13 cellular contexts compared by ENCODE assay signal in the genomic region with DNA sequence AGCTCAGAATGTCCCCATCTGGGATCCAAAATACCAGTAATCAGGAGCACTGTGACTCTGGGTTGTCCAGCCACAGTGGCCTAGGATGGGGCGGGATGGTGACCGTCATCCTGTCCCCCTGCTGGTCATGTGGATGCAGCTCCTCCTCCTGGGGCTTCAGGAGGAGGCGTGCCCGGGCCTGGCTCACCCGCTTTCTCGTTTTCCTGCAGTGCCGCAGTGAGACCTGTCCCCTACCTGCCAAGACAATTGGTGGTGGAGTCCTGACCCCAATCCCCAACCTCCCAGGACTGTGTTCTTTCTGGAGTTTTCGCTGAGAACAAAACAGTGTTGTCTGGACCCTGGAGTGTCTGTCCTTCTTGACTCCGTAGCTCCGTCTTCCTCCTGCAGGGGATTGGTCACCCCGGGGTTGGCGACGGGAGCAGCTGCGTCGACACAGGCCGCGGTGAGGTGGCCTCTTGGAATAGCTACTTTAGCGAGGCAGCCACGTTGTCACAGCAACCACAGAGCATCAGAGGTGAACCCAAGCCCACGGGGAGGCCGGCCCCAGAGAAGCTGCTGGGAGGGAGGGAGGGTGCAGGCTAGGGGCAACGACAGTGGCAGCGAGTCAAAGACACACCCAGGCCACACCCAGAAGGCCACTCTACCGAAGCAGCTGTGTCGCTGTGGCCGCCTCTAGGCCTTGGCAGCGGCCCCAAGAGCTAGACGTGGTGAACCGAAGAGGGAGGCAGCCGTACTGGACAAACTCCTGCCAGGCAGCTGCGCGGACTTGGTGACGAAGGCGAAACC. TPM values are rescaled to one million over a fixed set of nuclear protein-coding genes. Genes with fewer than 3 reads are reported as not detected.
A peak's percentile ranks its signal among the peaks of the same experiment; 100 is the strongest.
DNase-seq lines count a peak whose midpoint lies in the region; ATAC-seq, FAIRE-seq and TF ChIP-seq lines count a peak whose summit lies in the region.
"Had no signal": no experiment of that assay in that cellular context is flagged by ENCODE, and none has a peak within 500 bp of the region (broad histone marks: within the 10 kb centered on the region; RNA-seq: fewer than 3 reads in every experiment).

No MANE protein-coding gene starts in this region.

- TF ChIP-seq CTCF in A549 (IDR thresholded peaks at IDR 0.05) (no peak), H9 (conservative IDR thresholded peaks at IDR 0.05) (peak; percentile 74), SK-N-SH (IDR thresholded peaks at IDR 0.05) (no peak; the same call in 1 of the 2 replicates)

- no peak overlapping the region for H4K5ac ChIP-seq in H9 (ENCODE audit: insufficient read length, low read depth, low read length)

- H3K4ac ChIP-seq in H9 (ENCODE audit: low read depth, low read length): no peak overlapping the region

- no peaks in the 10 kb centered on the region; a peak in 1 of 7 replicates for H3K36me3 Mint-ChIP-seq in H9 (ENCODE audit: insufficient read depth in 1 of 3, low read depth in 3 of 3)
- H3K36me3 Mint-ChIP-seq in activated CD8-positive, alpha-beta T cell treated with anti-CD3 and anti-CD28 coated beads, Interleukin-2, amount 10 ng/mL, durations not matched to agents 7 days and 5 days (ENCODE audit: low read depth): no peaks in the 10 kb centered on the region
- H3K36me3 Mint-ChIP-seq: CD4-positive, CD25-positive, alpha-beta regulatory T cell; natural killer cell had no signal

- H3K27me3 ChIP-seq in H9 (ENCODE audit: insufficient read depth, low read length) (no peaks in the 10 kb centered on the region), SK-N-SH (ENCODE audit: insufficient read depth) (no peaks in the 10 kb centered on the region)

- H3K27me3 Mint-ChIP-seq in H9 (ENCODE audit: low read depth): peaks cover 9% of the 10 kb centered on the region
- H3K27me3 Mint-ChIP-seq in activated CD8-positive, alpha-beta T cell treated with anti-CD3 and anti-CD28 coated beads, Interleukin-2, amount 10 ng/mL, durations not matched to agents 7 days and 5 days (ENCODE audit: low read depth): no peaks in the 10 kb centered on the region
- H3K27me3 Mint-ChIP-seq: CD4-positive, CD25-positive, alpha-beta regulatory T cell had no signal

- no peak overlapping the region for H4K91ac ChIP-seq in H9 (ENCODE audit: insufficient read length, low read depth, low read length)

- H2BK20ac ChIP-seq in H9 (ENCODE audit: low read depth, low read length, poor library complexity, severe bottlenecking): no peak overlapping the region

- no peaks in the 10 kb centered on the region for H3K4me1 ChIP-seq in A549
- no peaks in the 10 kb centered on the region for H3K4me1 ChIP-seq in H9 (ENCODE audit: insufficient read depth, low read length)
- H3K4me1 ChIP-seq in SK-N-SH (ENCODE audit: control insufficient read depth in 1 of 2, insufficient read depth in 2 of 2, low read depth in 1 of 2, low read length in 1 of 2): peaks cover 0 to 4% of the 10 kb centered on the region in 2 experiments; a peak in 1 of 4 replicates

- no peak overlapping the region for H3K14ac ChIP-seq in H9 (ENCODE audit: insufficient read depth, low read length)

- no peak overlapping the region for H2BK12ac ChIP-seq in H9 (ENCODE audit: insufficient read length, low read depth, low read length)

- H3K9me3 Mint-ChIP-seq in H9: no peaks in the 10 kb centered on the region; a peak in 1 of 5 replicates
- H3K9me3 Mint-ChIP-seq in activated CD8-positive, alpha-beta T cell treated with anti-CD3 and anti-CD28 coated beads, Interleukin-2, amount 10 ng/mL, durations not matched to agents 7 days and 5 days (ENCODE audit: insufficient read depth): no peaks in the 10 kb centered on the region
- H3K9me3 Mint-ChIP-seq: activated T-helper 17 cell treated with anti-CD3 and anti-CD28 coated beads, Interleukin-2, amount 50 U/mL, for 72 hours; natural killer cell had no signal

- no peak overlapping the region for H3K23ac ChIP-seq in H9 (ENCODE audit: insufficient read length, low read depth, low read length)

- H2BK120ac ChIP-seq in H9 (ENCODE audit: low read depth, low read length, poor library complexity, severe bottlenecking): no peak overlapping the region

- TF ChIP-seq RAD21 in A549 (conservative IDR thresholded peaks at IDR 0.05 in 1 of 2, IDR thresholded peaks at IDR 0.05 in 1 of 2) (no peak), SK-N-SH (IDR thresholded peaks at IDR 0.05; ENCODE audit: low read length) (no peak)

- no peak overlapping the region for H3K56ac ChIP-seq in H9 (ENCODE audit: insufficient read length, low read depth, low read length)

- no peak overlapping the region for H3K9ac ChIP-seq in H9 (ENCODE audit: extremely low read depth, insufficient read length, low read length)
- H3K9ac ChIP-seq in SK-N-SH: no peak overlapping the region

- no peak overlapping the region for H3K18ac ChIP-seq in H9 (ENCODE audit: insufficient read length, low read depth, low read length)

- H3K79me1 ChIP-seq in H9 (ENCODE audit: insufficient read depth, low read depth, low read length, poor library complexity, severe bottlenecking): no peaks in the 10 kb centered on the region

- no peaks in the 10 kb centered on the region for H3K23me2 ChIP-seq in H9 (ENCODE audit: insufficient read length, low read depth, low read length, poor library complexity, severe bottlenecking)

- WGBS in A549 (ENCODE audit: missing lambda C conversion rate): 72% methylated on average over 23 of the region's 34 CpGs
- WGBS in H9 (ENCODE audit: extremely low coverage, insufficient read length, low lambda C conversion rate): no CpG with 5 or more reads among the region's 34 CpGs
- WGBS in SK-N-SH (ENCODE audit: low lambda C conversion rate): 81% methylated on average over 28 of the region's 34 CpGs

- ATAC-seq in A549: peak; percentile 41 to 74; a peak in 4 of 6 replicates
- ATAC-seq in HG03520 (IDR thresholded peaks at IDR 0.05; ENCODE audit: unreplicated experiment): no peak
- ATAC-seq in GM18870 (IDR thresholded peaks at IDR 0.05; ENCODE audit: unreplicated experiment): no peak
- no peak for ATAC-seq in GM21619 (IDR thresholded peaks at IDR 0.05; ENCODE audit: unreplicated experiment)
- ATAC-seq in activated CD8-positive, alpha-beta T cell treated with anti-CD3 and anti-CD28 coated beads, Interleukin-2, amount 10 ng/mL, durations not matched to agents 7 days and 5 days: no peak
- ATAC-seq: activated T-helper 17 cell treated with anti-CD3 and anti-CD28 coated beads, Interleukin-2, amount 50 U/mL, for 72 hours; natural killer cell had no signal

- H3F3A ChIP-seq in SK-N-SH (replicated peaks; ENCODE audit: insufficient read depth): no peaks in the 10 kb centered on the region

- TF ChIP-seq POLR2A in A549 (IDR thresholded peaks at IDR 0.05; ENCODE audit: low read length): no peak

- H3K36me3 ChIP-seq in SK-N-SH (replicated peaks in 1 of 2; ENCODE audit: control insufficient read depth in 1 of 2, insufficient read depth in 2 of 2, low read length in 1 of 2): no peaks in the 10 kb centered on the region

- H3K4me3 ChIP-seq in A549 (no peak overlapping the region), SK-N-SH (ENCODE audit: low read depth in 2 of 2, low read length in 1 of 2) (no peak overlapping the region)

- H2AFZ ChIP-seq in H9 (ENCODE audit: low read length): no peak overlapping the region
- no peak overlapping the region for H2AFZ ChIP-seq in SK-N-SH (ENCODE audit: low read depth)

- FAIRE-seq in A549 (lab: Jason Lieb, UNC): no peak

- H3K9me3 ChIP-seq in A549 (no peaks in the 10 kb centered on the region), H9 (ENCODE audit: control insufficient read depth, low read depth, low read length) (no peaks in the 10 kb centered on the region), SK-N-SH (no peaks in the 10 kb centered on the region)

- H2AK5ac ChIP-seq in H9 (ENCODE audit: insufficient read length, low read length): no peak overlapping the region

- CTCF ChIA-PET in A549 (lab: Yijun Ruan, JAX) (interaction anchor here (0.6 to 7.5 kb wide), 15 partner anchors 8 to 318 kb away, joined by 3 to 175 read pairs (median 4); a partner anchor contains a TSS), SK-N-SH (lab: Yijun Ruan, JAX) (interaction anchor here (0.9 to 8.3 kb wide), 11 partner anchors 8 to 214 kb away, joined by 3 to 80 read pairs (median 4); no protein-coding TSS in a partner anchor)
- CTCF ChIA-PET in activated CD8-positive, alpha-beta T cell treated with anti-CD3 and anti-CD28 coated beads, Interleukin-2, amount 10 ng/mL, durations not matched to agents 7 days and 5 days (lab: Charles Lee): interaction anchor here (1.1 kb wide), 1 partner anchor 109 kb away, joined by 5 read pairs; no protein-coding TSS in a partner anchor

- H2BK5ac ChIP-seq in H9 (ENCODE audit: insufficient read length, low read length): no peak overlapping the region

- no peaks in the 10 kb centered on the region for H3K79me2 ChIP-seq in H9 (ENCODE audit: insufficient read depth, low read length)
- H3K79me2 ChIP-seq in SK-N-SH (ENCODE audit: insufficient read depth): no peaks in the 10 kb centered on the region

- H3K4me1 Mint-ChIP-seq in H9: peaks cover 9 to 11% of the 10 kb centered on the region in 2 experiments
- H3K4me1 Mint-ChIP-seq in activated CD8-positive, alpha-beta T cell treated with anti-CD3 and anti-CD28 coated beads, Interleukin-2, amount 10 ng/mL, durations not matched to agents 7 days and 5 days (ENCODE audit: low read depth): peaks cover 2% of the 10 kb centered on the region

- H3K4me3 Mint-ChIP-seq in H9: no peak overlapping the region; a peak in 1 of 5 replicates
- H3K4me3 Mint-ChIP-seq in activated CD8-positive, alpha-beta T cell treated with anti-CD3 and anti-CD28 coated beads, Interleukin-2, amount 10 ng/mL, durations not matched to agents 7 days and 5 days: no peak overlapping the region
- H3K4me3 Mint-ChIP-seq: activated T-helper 17 cell treated with anti-CD3 and anti-CD28 coated beads, Interleukin-2, amount 50 U/mL, for 72 hours; CD4-positive, CD25-positive, alpha-beta regulatory T cell; natural killer cell had no signal

- DNase-seq in A549 (ENCODE audit: low read depth in 1 of 2, low spot score in 1 of 2) (peak; percentile 49 to 64), H9 (peak; percentile 89), SK-N-SH (peak; percentile 81), islet precursor cell (peak; percentile 86)
- no peak for DNase-seq in activated CD8-positive, alpha-beta T cell treated with anti-CD3 and anti-CD28 coated beads, Interleukin-2, amount 10 ng/mL, durations not matched to agents 7 days and 5 days
- DNase-seq: CD4-positive, CD25-positive, alpha-beta regulatory T cell; natural killer cell; SIG-M5; stimulated activated CD8-positive, alpha-beta memory T cell treated with anti-CD3 and anti-CD28 coated beads, Interleukin-4, amount 100 ng/mL, for 48 hours had no signal

- H2BK15ac ChIP-seq in H9 (ENCODE audit: low read depth, low read length): no peak overlapping the region

- TF ChIP-seq EP300 in A549 (IDR thresholded peaks at IDR 0.05) (no peak), SK-N-SH (IDR thresholded peaks at IDR 0.05; ENCODE audit: borderline replicate concordance in 1 of 2, low read depth in 1 of 2, low read length in 1 of 2) (no peak)

- H4K20me1 ChIP-seq in H9 (ENCODE audit: control insufficient read depth, insufficient read depth, insufficient read length) (no peaks in the 10 kb centered on the region), SK-N-SH (ENCODE audit: insufficient read depth) (no peaks in the 10 kb centered on the region)

- POLR2A ChIA-PET in A549 (lab: Yijun Ruan, JAX): interaction anchor here (0.5 to 2.2 kb wide), 2 partner anchors 30 to 97 kb away, joined by 5 to 6 read pairs; no protein-coding TSS in a partner anchor
- POLR2A ChIA-PET in SK-N-SH (lab: Yijun Ruan, JAX): no interaction called here
- POLR2A ChIA-PET in activated CD8-positive, alpha-beta T cell treated with anti-CD3 and anti-CD28 coated beads, Interleukin-2, amount 10 ng/mL, durations not matched to agents 7 days and 5 days (lab: Charles Lee): no interaction called here

- peak overlapping the region; percentile 55 to 92 (median 76); a peak in 4 of 7 replicates for H3K27ac Mint-ChIP-seq in H9
- H3K27ac Mint-ChIP-seq in activated CD8-positive, alpha-beta T cell treated with anti-CD3 and anti-CD28 coated beads, Interleukin-2, amount 10 ng/mL, durations not matched to agents 7 days and 5 days: no peak overlapping the region
- H3K27ac Mint-ChIP-seq: activated T-helper 17 cell treated with anti-CD3 and anti-CD28 coated beads, Interleukin-2, amount 50 U/mL, for 72 hours; CD4-positive, CD25-positive, alpha-beta regulatory T cell; natural killer cell had no signal

- no peak overlapping the region for H3K4me2 ChIP-seq in A549
- no peak overlapping the region for H3K4me2 ChIP-seq in H9 (ENCODE audit: insufficient read depth, insufficient read length, low read length)
- H3K4me2 ChIP-seq in SK-N-SH: no peak overlapping the region

- H4K8ac ChIP-seq in H9 (replicated peaks; ENCODE audit: insufficient read length, low read depth, low read length): no peak overlapping the region

- 0 out of 6 replicates have a peak overlapping the region, but pooled peaks of 1 of the 2 experiments have one; percentile 4 for H3K27ac ChIP-seq in A549
- H3K27ac ChIP-seq in H9 (ENCODE audit: insufficient read length, low read depth, low read length): no peak overlapping the region
- no peak overlapping the region for H3K27ac ChIP-seq in SK-N-SH (ENCODE audit: low read depth in 2 of 2, low read length in 1 of 2)

- no peak overlapping the region for H3T11ph ChIP-seq in H9 (ENCODE audit: low read length)

- H3K9me2 ChIP-seq in SK-N-SH: no peaks in the 10 kb centered on the region

RNA-seq across cellular contexts. Expression of a gene that starts 10.1 kb away (rescaled TPM):
- polyA plus RNA-seq in A549 (2011; rRNA removed) (52.8 and 54.0 TPM in 2 replicates), A549 (2017; fragmentation: RNase III; extraction: RNeasy Plus Mini Kit Qiagen cat#74134 plus additional on column Dnase treatment) (140 to 147 TPM (median 147 TPM) in 3 replicates), SK-N-SH (2012; rRNA removed) (218 and 219 TPM in 2 replicates)
- 105 and 143 TPM in 2 replicates for polyA plus RNA-seq in A549 (2012; cell fraction: cytosol; rRNA removed)
- polyA plus RNA-seq in A549 (2012; cell fraction: nucleus; rRNA removed): 127 and 152 TPM in 2 replicates
- polyA minus RNA-seq in A549 (2011; rRNA and poly(A)+ RNA removed): 13.3 and 17.9 TPM in 2 replicates
- 109 and 110 TPM in 2 replicates for total RNA-seq in H9 (2021)
- polyA plus RNA-seq in SK-N-SH (2012; cell fraction: cytosol; rRNA removed): 127 and 185 TPM in 2 replicates
- polyA plus RNA-seq in SK-N-SH (2012; cell fraction: nucleus; rRNA removed): 80.6 and 85.4 TPM in 2 replicates
- 10 to 100 TPM; 54.8 to 56.9 TPM for total RNA-seq in activated CD8-positive, alpha-beta T cell treated with anti-CD3 and anti-CD28 coated beads, Interleukin-2, amount 10 ng/mL, durations not matched to agents 7 days and 5 days

RNA-seq across cellular contexts. Expression of a gene that starts 10.5 kb away (rescaled TPM):
- polyA plus RNA-seq in A549 (2011; rRNA removed) (0.57 and 1.1 TPM in 2 replicates), A549 (2017; fragmentation: RNase III; extraction: RNeasy Plus Mini Kit Qiagen cat#74134 plus additional on column Dnase treatment) (1.5 to 2.5 TPM (median 1.7 TPM) in 3 replicates), SK-N-SH (2012; rRNA removed) (1.1 and 1.3 TPM in 2 replicates)
- 1.2 and 1.5 TPM in 2 replicates for polyA plus RNA-seq in A549 (2012; cell fraction: cytosol; rRNA removed)
- 1.7 and 2.0 TPM in 2 replicates for polyA plus RNA-seq in A549 (2012; cell fraction: nucleus; rRNA removed)
- polyA minus RNA-seq in A549 (2011; rRNA and poly(A)+ RNA removed): 0.91 and 1.4 TPM in 2 replicates
- 9.5 and 10.5 TPM in 2 replicates for total RNA-seq in H9 (2021)
- 0.63 and 0.73 TPM in 2 replicates for polyA plus RNA-seq in SK-N-SH (2012; cell fraction: cytosol; rRNA removed)
- 0.80 and 1.00 TPM in 2 replicates for polyA plus RNA-seq in SK-N-SH (2012; cell fraction: nucleus; rRNA removed)
- total RNA-seq in activated CD8-positive, alpha-beta T cell treated with anti-CD3 and anti-CD28 coated beads, Interleukin-2, amount 10 ng/mL, durations not matched to agents 7 days and 5 days: under 1 TPM in 1 of 2 experiments, not detected in 1; 0.29 TPM

RNA-seq across cellular contexts. Expression of a gene that starts 33.5 kb away (rescaled TPM):
- polyA plus RNA-seq in A549 (2011; rRNA removed) (0.03 TPM in 1 of 2 replicates, not detected in the other), A549 (2017; fragmentation: RNase III; extraction: RNeasy Plus Mini Kit Qiagen cat#74134 plus additional on column Dnase treatment) (0.03 to 0.10 TPM in 2 of 3 replicates, not detected in the other), SK-N-SH (2012; rRNA removed) (not detected in 2 replicates)
- 0.07 TPM in 1 of 2 replicates, not detected in the other for polyA plus RNA-seq in A549 (2012; cell fraction: cytosol; rRNA removed)
- polyA plus RNA-seq in A549 (2012; cell fraction: nucleus; rRNA removed): 0.01 TPM in 1 of 2 replicates, not detected in the other
- not detected in 2 replicates for polyA minus RNA-seq in A549 (2011; rRNA and poly(A)+ RNA removed)
- 3.8 and 4.9 TPM in 2 replicates for total RNA-seq in H9 (2021)
- not detected in 2 replicates for polyA plus RNA-seq in SK-N-SH (2012; cell fraction: cytosol; rRNA removed)
- polyA plus RNA-seq in SK-N-SH (2012; cell fraction: nucleus; rRNA removed): not detected in 2 replicates
- total RNA-seq in activated CD8-positive, alpha-beta T cell treated with anti-CD3 and anti-CD28 coated beads, Interleukin-2, amount 10 ng/mL, durations not matched to agents 7 days and 5 days: not detected

RNA-seq across cellular contexts. Expression of a gene that starts 44.8 kb away (rescaled TPM):
- polyA plus RNA-seq in A549 (2011; rRNA removed) (19.3 and 24.2 TPM in 2 replicates), A549 (2017; fragmentation: RNase III; extraction: RNeasy Plus Mini Kit Qiagen cat#74134 plus additional on column Dnase treatment) (55.5 to 62.4 TPM (median 61.7 TPM) in 3 replicates), SK-N-SH (2012; rRNA removed) (71.5 and 81.2 TPM in 2 replicates)
- polyA plus RNA-seq in A549 (2012; cell fraction: cytosol; rRNA removed): 113 and 164 TPM in 2 replicates
- polyA plus RNA-seq in A549 (2012; cell fraction: nucleus; rRNA removed): 81.5 and 129 TPM in 2 replicates
- 4.8 and 5.6 TPM in 2 replicates for polyA minus RNA-seq in A549 (2011; rRNA and poly(A)+ RNA removed)
- total RNA-seq in H9 (2021): 5.0 and 5.4 TPM in 2 replicates
- polyA plus RNA-seq in SK-N-SH (2012; cell fraction: cytosol; rRNA removed): 38.1 and 57.4 TPM in 2 replicates
- 54.2 and 76.0 TPM in 2 replicates for polyA plus RNA-seq in SK-N-SH (2012; cell fraction: nucleus; rRNA removed)
- total RNA-seq in activated CD8-positive, alpha-beta T cell treated with anti-CD3 and anti-CD28 coated beads, Interleukin-2, amount 10 ng/mL, durations not matched to agents 7 days and 5 days: 10 to 100 TPM; 49.8 to 51.3 TPM

RNA-seq across cellular contexts. Expression of a gene that starts 47.4 kb away (rescaled TPM):
- polyA plus RNA-seq in A549 (2011; rRNA removed) (not detected in 2 replicates), A549 (2017; fragmentation: RNase III; extraction: RNeasy Plus Mini Kit Qiagen cat#74134 plus additional on column Dnase treatment) (0.03 to 0.54 TPM (median 0.12 TPM) in 3 replicates), SK-N-SH (2012; rRNA removed) (not detected in 2 replicates)
- 0.32 and 0.40 TPM in 2 replicates for polyA plus RNA-seq in A549 (2012; cell fraction: cytosol; rRNA removed)
- 0.53 and 1.8 TPM in 2 replicates for polyA plus RNA-seq in A549 (2012; cell fraction: nucleus; rRNA removed)
- polyA minus RNA-seq in A549 (2011; rRNA and poly(A)+ RNA removed): not detected in 2 replicates
- total RNA-seq in H9 (2021): 30.2 and 33.3 TPM in 2 replicates
- polyA plus RNA-seq in SK-N-SH (2012; cell fraction: cytosol; rRNA removed): 0.06 TPM in 1 of 2 replicates, not detected in the other
- not detected in 2 replicates for polyA plus RNA-seq in SK-N-SH (2012; cell fraction: nucleus; rRNA removed)
- total RNA-seq in activated CD8-positive, alpha-beta T cell treated with anti-CD3 and anti-CD28 coated beads, Interleukin-2, amount 10 ng/mL, durations not matched to agents 7 days and 5 days: under 1 TPM; 0.52 to 0.84 TPM
- total RNA-seq: CD4-positive, CD25-positive, alpha-beta regulatory T cell had no signal

Comparison
In these comparisons a context has a peak if more than half of its experiments do, and no peak if none do; other contexts are left out.
1. ATAC-seq: peak in A549 (2 of 2); none in HG03520 (single experiment), GM18870 (single experiment), GM21619 (single experiment) and activated CD8-positive, alpha-beta T cell treated with anti-CD3 and anti-CD28 coated beads, Interleukin-2, amount 10 ng/mL, durations not matched to agents 7 days and 5 days (single experiment).